Comparison of ENCODE assay signal across 9 cellular contexts in the genomic region with DNA sequence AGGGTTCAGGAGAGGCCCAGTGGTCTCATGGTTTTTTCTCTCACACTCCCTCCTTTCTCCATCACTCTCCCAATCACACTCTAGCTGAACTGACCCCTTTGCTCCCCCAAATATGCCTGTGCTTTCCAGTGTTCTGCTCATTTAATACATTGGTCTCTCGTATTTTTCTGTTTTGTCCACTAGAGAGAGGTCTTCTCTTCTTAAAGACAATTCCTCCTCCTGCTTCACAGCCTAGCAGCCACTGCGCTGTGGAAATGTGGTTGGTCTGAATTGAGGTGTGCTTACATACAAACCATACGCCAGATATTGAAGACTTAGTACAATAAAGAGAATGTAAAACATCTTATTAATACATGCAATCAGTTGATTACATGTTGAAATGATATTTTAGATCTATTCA.
A peak's percentile ranks its signal among the peaks of the same experiment; 100 is the strongest.
DNase-seq lines count a peak whose midpoint lies in the region; ATAC-seq, FAIRE-seq and TF ChIP-seq lines count a peak whose summit lies in the region.
"Had no signal": no experiment of that assay in that cellular context is flagged by ENCODE, and none has a peak within 500 bp of the region (broad histone marks: within the 10 kb centered on the region; RNA-seq: fewer than 3 reads in every experiment).

No MANE protein-coding gene starts in this region.

- no peak for DNase-seq in AG04450 (ENCODE audit: low read depth, low spot score)
- DNase-seq in GM12891 (ENCODE audit: insufficient read length, low spot score): no peak
- no peak for DNase-seq in RWPE2 (ENCODE audit: low spot score)
- DNase-seq in left ventricle myocardium superior: no peak
- DNase-seq in NCI-H1105 (lab: John Stamatoyannopoulos, UW): no peak
- DNase-seq in T1000 (lab: John Stamatoyannopoulos, UW): no peak
- no peak for DNase-seq in activated naive CD4-positive, alpha-beta T cell treated with anti-CD3 and anti-CD28 coated beads, Interleukin-2, amount 50 U/mL, for 16 hours
- DNase-seq: activated effector memory CD4-positive, alpha-beta T cell treated with anti-CD3 and anti-CD28 coated beads, Interleukin-2, amount 50 U/mL, for 16 hours had no signal

- H3K4me3 ChIP-seq in AG04450 (ENCODE audit: low read depth, low read length) (no peak overlapping the region), RWPE2 (ENCODE audit: severe bottlenecking) (no peak overlapping the region)

- POLR2A ChIA-PET in AG04450 (lab: Yijun Ruan, JAX): interaction anchor here (0.7 kb wide), 1 partner anchor 577 kb away, joined by 3 read pairs; no protein-coding TSS in a partner anchor

- CTCF ChIA-PET in AG04450 (lab: Charles Lee): interaction anchor here (0.7 to 3.0 kb wide), 9 partner anchors 8 to 355 kb away, joined by 3 to 20 read pairs (median 10); a partner anchor contains a TSS

- intact Hi-C loops in left ventricle myocardium superior (cut with micrococcal nuclease): no loop called here

- TF ChIP-seq CTCF in AG04450 (IDR thresholded peaks at IDR 0.05; ENCODE audit: low read depth, low read length) (peak; percentile 41), RWPE2 (IDR thresholded peaks at IDR 0.05; ENCODE audit: poor library complexity, severe bottlenecking) (peak; percentile 51)

- H3K9me3 ChIP-seq in AG04450 (ENCODE audit: control insufficient read depth, insufficient read depth, low read length): no peaks in the 10 kb centered on the region
- no peaks in the 10 kb centered on the region for H3K9me3 ChIP-seq in RWPE2 (ENCODE audit: severe bottlenecking)

- TF ChIP-seq POLR2A in GM12891 (IDR thresholded peaks at IDR 0.05; ENCODE audit: low read depth, low read length): no peak

- no peak overlapping the region for H3K27ac ChIP-seq in AG04450 (ENCODE audit: low read depth, low read length)
- no peak overlapping the region for H3K27ac ChIP-seq in RWPE2 (ENCODE audit: poor library complexity, severe bottlenecking)

- peak; percentile 79 for FAIRE-seq in GM12891 (lab: Jason Lieb, UNC)

- no peaks in the 10 kb centered on the region for H3K36me3 ChIP-seq in RWPE2 (ENCODE audit: low read depth)

- ATAC-seq in RWPE2 (ENCODE audit: low read depth): peak; percentile 32; the same call in 1 of the 3 replicates
- peak; percentile 41 for ATAC-seq in left ventricle myocardium superior
- no peak for ATAC-seq in GM18498 (IDR thresholded peaks at IDR 0.05; ENCODE audit: unreplicated experiment)

- peaks cover 6% of the 10 kb centered on the region for H3K4me1 ChIP-seq in RWPE2 (ENCODE audit: insufficient read depth, poor library complexity, severe bottlenecking)

- H3K27me3 ChIP-seq in AG04450 (ENCODE audit: control insufficient read depth, insufficient read depth, low read length): no peaks in the 10 kb centered on the region
- H3K27me3 ChIP-seq in RWPE2 (ENCODE audit: insufficient read depth, poor library complexity, severe bottlenecking): no peaks in the 10 kb centered on the region

TF ChIP-seq in GM12891, 5 proteins besides CTCF, POLR2A, EP300 and RAD21:
- TF ChIP-seq POLR2AphosphoS5 (IDR thresholded peaks at IDR 0.05; ENCODE audit: low read depth, low read length): no peak
- no peak for TF ChIP-seq SPI1 (IDR thresholded peaks at IDR 0.05; ENCODE audit: low read depth, low read length)
- TF ChIP-seq POU2F2 (IDR thresholded peaks at IDR 0.05; ENCODE audit: low read depth, low read length): no peak
- TF ChIP-seq PAX5 (IDR thresholded peaks at IDR 0.05; ENCODE audit: insufficient read depth, low read length, severe bottlenecking): no peak
- TF ChIP-seq TAF1 (IDR thresholded peaks at IDR 0.05; ENCODE audit: low read depth, low read length): no peak
